8 cellular contexts compared by ENCODE assay signal in the genomic region with DNA sequence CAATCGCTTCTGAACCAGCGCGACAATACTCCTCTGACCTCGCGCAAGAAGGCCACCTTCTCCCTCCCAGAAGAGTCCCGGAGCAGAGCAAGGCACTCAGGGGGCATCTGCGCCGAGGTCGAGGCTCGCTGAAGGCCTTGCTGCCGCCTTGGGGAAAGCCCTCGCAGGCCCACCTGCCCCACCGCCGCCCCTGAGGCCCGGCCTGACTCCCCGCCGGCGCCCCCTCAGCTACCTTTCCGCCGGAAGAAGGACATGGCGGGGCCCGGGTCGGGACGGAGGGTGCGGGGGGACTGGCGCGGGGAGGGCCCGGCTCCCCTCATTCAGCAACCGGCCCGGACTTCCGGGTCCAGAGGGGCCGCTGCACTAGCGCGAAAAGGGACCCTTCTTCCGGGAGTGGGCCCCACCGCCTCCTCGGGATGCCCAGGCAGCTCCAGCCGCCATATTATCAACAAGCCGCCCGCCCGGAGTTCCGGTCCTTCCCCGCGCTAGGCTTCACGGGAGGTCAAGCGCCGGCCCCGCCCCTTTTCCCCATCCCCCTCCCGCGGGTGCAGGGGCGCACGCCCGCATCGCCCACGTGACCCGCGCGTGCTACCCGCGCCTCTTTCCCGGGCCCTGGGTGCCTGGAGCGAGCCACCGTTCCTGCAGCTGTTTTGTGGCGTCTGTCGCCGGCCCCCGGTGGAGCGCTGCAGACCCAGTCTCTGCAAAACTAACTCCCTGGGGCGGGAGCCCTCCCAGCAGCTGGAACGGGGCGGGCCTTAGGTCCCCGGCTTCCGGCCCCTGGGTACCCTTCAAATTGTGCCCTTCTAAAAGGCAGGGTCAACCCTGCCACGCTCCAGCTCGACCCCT. TPM values are rescaled to one million over a fixed set of nuclear protein-coding genes. Genes with fewer than 3 reads are reported as not detected.
DNase-seq lines count a peak whose midpoint lies in the region; ATAC-seq and TF ChIP-seq lines count a peak whose summit lies in the region.

A gene with protein sequence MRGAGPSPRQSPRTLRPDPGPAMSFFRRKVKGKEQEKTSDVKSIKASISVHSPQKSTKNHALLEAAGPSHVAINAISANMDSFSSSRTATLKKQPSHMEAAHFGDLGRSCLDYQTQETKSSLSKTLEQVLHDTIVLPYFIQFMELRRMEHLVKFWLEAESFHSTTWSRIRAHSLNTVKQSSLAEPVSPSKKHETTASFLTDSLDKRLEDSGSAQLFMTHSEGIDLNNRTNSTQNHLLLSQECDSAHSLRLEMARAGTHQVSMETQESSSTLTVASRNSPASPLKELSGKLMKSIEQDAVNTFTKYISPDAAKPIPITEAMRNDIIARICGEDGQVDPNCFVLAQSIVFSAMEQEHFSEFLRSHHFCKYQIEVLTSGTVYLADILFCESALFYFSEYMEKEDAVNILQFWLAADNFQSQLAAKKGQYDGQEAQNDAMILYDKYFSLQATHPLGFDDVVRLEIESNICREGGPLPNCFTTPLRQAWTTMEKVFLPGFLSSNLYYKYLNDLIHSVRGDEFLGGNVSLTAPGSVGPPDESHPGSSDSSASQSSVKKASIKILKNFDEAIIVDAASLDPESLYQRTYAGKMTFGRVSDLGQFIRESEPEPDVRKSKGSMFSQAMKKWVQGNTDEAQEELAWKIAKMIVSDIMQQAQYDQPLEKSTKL (minus strand): TSS at position 469 of the 846 bp plus-strand sequence. CDS start 149 bp downstream, at position 320.

- intact Hi-C loops in left cardiac atrium (cut with DNase I) = no loop called here

- peak within 1 kb of the TSS; percentile 97 for H3K27ac Mint-ChIP-seq in T-cell
- peak within 1 kb of the TSS; percentile 96 for H3K27ac Mint-ChIP-seq in progenitor cell of endocrine pancreas

- TF ChIP-seq CTCF in GM12875 (IDR thresholded peaks at IDR 0.05; ENCODE audit: borderline replicate concordance, insufficient read depth, low read depth, low read length) (no peak), progenitor cell of endocrine pancreas (IDR thresholded peaks at IDR 0.05; ENCODE audit: unreplicated experiment) (no peak)

- H3K4me1 Mint-ChIP-seq in T-cell (peaks cover 44 to 55% (median 54%) of the 10 kb centered on the region in 3 donors), progenitor cell of endocrine pancreas (ENCODE audit: low read depth) (peaks cover 11% of the 10 kb centered on the region)

- H3K27me3 Mint-ChIP-seq in T-cell = no peaks in the 10 kb centered on the region
- no peaks in the 10 kb centered on the region for H3K27me3 Mint-ChIP-seq in progenitor cell of endocrine pancreas

- H3K36me3 Mint-ChIP-seq in T-cell = peaks cover 16% of the 10 kb centered on the region
- H3K36me3 Mint-ChIP-seq in progenitor cell of endocrine pancreas (ENCODE audit: insufficient read depth) = peaks cover 7% of the 10 kb centered on the region

- peak within 1 kb of the TSS; percentile 77 for H3K27ac ChIP-seq in adipose tissue (ENCODE audit: low read depth, low read length)

- POLR2A ChIA-PET in T-cell (lab: Charles Lee) = interaction anchor here in 1 of 2 donors (0.6 kb wide), 2 partner anchors 1006 to 1662 kb away, joined by 4 to 6 read pairs; no protein-coding TSS in a partner anchor

- ATAC-seq in HG02678 (IDR thresholded peaks at IDR 0.05; ENCODE audit: unreplicated experiment) (peak; percentile 88), T-cell (replicated peaks in 1 of 4) (peak; percentile 85 to 88 (median 87)), left cardiac atrium (peak; percentile 97)

- WGBS in adipose tissue, 3 donors = 0 to 1% (median 0%) methylated on average over 70 to 75 of the region's 75 CpGs

- H3K4me3 Mint-ChIP-seq in T-cell (peak within 1 kb of the TSS; percentile 95 to 98 (median 96)), progenitor cell of endocrine pancreas (ENCODE audit: low read depth) (peak within 1 kb of the TSS; percentile 88)

- DNase-seq in NCI-H128 (lab: John Stamatoyannopoulos, UW; ENCODE audit: unreplicated experiment) (peak; percentile 59), T-cell (peak; percentile 76 to 95 (median 87)), left cardiac atrium (peak; percentile 95), progenitor cell of endocrine pancreas (ENCODE audit: low spot score, unreplicated experiment) (peak; percentile 94), ureter (ENCODE audit: low spot score) (peak; percentile 97)

- CTCF ChIA-PET in T-cell (lab: Charles Lee) = interaction anchor here in 1 of 2 donors (0.6 to 1.9 kb wide), 3 partner anchors 16 to 135 kb away, joined by 3 to 7 read pairs (median 3); no protein-coding TSS in a partner anchor

- H3K9me3 Mint-ChIP-seq in T-cell (no peaks in the 10 kb centered on the region), progenitor cell of endocrine pancreas (ENCODE audit: low read depth) (peaks cover 6% of the 10 kb centered on the region)

- H3K4me3 ChIP-seq in GM12875 (ENCODE audit: low read depth, low read length) = peak within 1 kb of the TSS; percentile 70

RNA-seq across cellular contexts. Expression of the gene that starts here (rescaled TPM):
- 10 to 100 TPM; 43.3 to 61.3 (median 53.9) TPM for total RNA-seq in T-cell
- polyA plus RNA-seq in adipose tissue = 10 to 100 TPM in 1 of 3 donors, 1 to 10 TPM in 2; 5.6 to 11.4 (median 8.4) TPM
- total RNA-seq in left cardiac atrium = 10 to 100 TPM; 15.4 to 22.7 TPM
- total RNA-seq in progenitor cell of endocrine pancreas = 32.9 and 38.2 TPM in 2 replicates
- total RNA-seq in ureter = 57.1 TPM

Comparison
In these comparisons a context has a peak if more than half of its experiments do, and no peak if none do; other contexts are left out.
1. Peak in every context shown above with its lines: DNase-seq, ATAC-seq, H3K4me3 ChIP-seq and H3K27ac ChIP-seq.